Comparison of ENCODE assay signal across 1 cellular context in genomic region chr15:88637436-88637835, GRCh38.
TF ChIP-seq lines count a peak whose summit lies in the region.

No MANE protein-coding gene starts in this region.

TF ChIP-seq in A549, 52 proteins besides CTCF, POLR2A, EP300 and RAD21 (continued from another document):
- TF ChIP-seq ATOH8 (CRISPR knock-in tag; IDR thresholded peaks at IDR 0.05; ENCODE audit: low read depth) (no peak), PBX3 (IDR thresholded peaks at IDR 0.05) (no peak), KDM1A (IDR thresholded peaks at IDR 0.05; ENCODE audit: low read depth) (no peak), RARB (CRISPR knock-in tag; IDR thresholded peaks at IDR 0.05) (no peak), MAZ (IDR thresholded peaks at IDR 0.05; ENCODE audit: borderline replicate concordance, low read depth, low read length) (no peak), CEBPB (IDR thresholded peaks at IDR 0.05) (no peak)
